7 cellular contexts compared by ENCODE assay signal in the genomic region with DNA sequence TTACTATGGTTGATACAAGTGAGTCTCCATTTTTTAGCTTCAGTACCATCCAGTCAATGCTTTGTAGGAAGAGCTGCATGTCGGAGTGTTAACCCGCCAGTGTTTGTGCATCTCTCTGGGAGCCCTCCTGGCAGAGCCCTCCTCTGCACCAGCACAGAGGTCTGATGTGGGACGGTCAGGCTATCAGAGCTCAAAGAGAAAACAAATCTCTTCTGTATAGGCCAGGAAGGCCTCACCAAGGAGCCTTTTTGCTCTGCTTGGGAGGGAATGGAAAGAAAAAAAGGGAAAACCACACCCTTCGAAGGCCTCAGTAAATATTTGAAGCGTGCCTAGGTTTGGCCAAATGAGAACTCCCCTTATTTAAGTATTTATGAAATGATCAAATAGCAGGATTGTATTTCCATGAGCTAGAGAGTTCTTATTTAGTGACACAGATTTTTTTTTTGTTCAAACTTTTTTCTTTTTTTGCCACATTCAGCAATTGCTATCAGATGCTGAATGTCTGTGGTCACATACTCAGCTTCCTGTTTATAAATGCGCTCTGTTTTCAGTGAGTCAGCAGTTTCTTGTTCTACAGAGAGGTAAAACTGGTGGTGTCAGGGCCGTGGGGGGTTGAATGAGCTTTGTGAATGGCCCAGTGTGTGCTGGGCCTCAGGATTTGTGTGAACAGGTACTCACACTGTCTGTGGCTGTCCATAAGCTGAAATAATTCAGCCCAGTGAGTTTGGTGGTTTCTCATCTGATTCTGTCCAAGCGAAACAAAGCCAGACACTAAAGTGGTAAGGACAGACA.
DNase-seq lines count a peak whose midpoint lies in the region; ATAC-seq, FAIRE-seq and TF ChIP-seq lines count a peak whose summit lies in the region.

No MANE protein-coding gene starts in this region.

- peaks cover 31% of the 10 kb centered on the region for H3K4me1 Mint-ChIP-seq in astrocyte (ENCODE audit: low read depth, unreplicated experiment)

- H3K27ac ChIP-seq in astrocyte (ENCODE audit: low read depth, low read length) = peak overlapping the region; percentile 92

- H3K27me3 ChIP-seq in astrocyte (ENCODE audit: insufficient read depth, low read length) = no peaks in the 10 kb centered on the region

- H3K36me3 Mint-ChIP-seq in astrocyte (ENCODE audit: low read depth, unreplicated experiment) = no peaks in the 10 kb centered on the region

- peaks cover 32% of the 10 kb centered on the region for H3K4me1 ChIP-seq in astrocyte (ENCODE audit: insufficient read depth, low read length)

- H3K4me3 Mint-ChIP-seq in astrocyte (ENCODE audit: unreplicated experiment) = peak overlapping the region; percentile 11

- H2AFZ ChIP-seq in astrocyte (ENCODE audit: low read depth, low read length) = peak overlapping the region; percentile 50

- H3K4me3 ChIP-seq in astrocyte (ENCODE audit: insufficient read depth, low read depth, low read length) = no peak overlapping the region

- peaks cover 4% of the 10 kb centered on the region for H3K27me3 Mint-ChIP-seq in astrocyte (ENCODE audit: low read depth, unreplicated experiment)

- peak overlapping the region; percentile 82 for H3K9ac ChIP-seq in astrocyte (ENCODE audit: low read length)

- H3K9me3 Mint-ChIP-seq in astrocyte (ENCODE audit: unreplicated experiment) = peaks cover 10% of the 10 kb centered on the region

- peak overlapping the region; percentile 98 for H3K27ac Mint-ChIP-seq in astrocyte (ENCODE audit: unreplicated experiment)

- peak; percentile 83 for ATAC-seq in GM18868 (IDR thresholded peaks at IDR 0.05; ENCODE audit: unreplicated experiment)
- ATAC-seq in HG03097 (IDR thresholded peaks at IDR 0.05; ENCODE audit: low FRiP score, unreplicated experiment) = peak; percentile 75
- peak; percentile 87 for ATAC-seq in SK-N-SH treated with all-trans-retinoic acid at 6 μM for 48 hours

- DNase-seq in astrocyte (ENCODE audit: low read depth) = peak; percentile 99
- peak; percentile 17 for DNase-seq in iPS-NIHi11 (ENCODE audit: low spot score)
- peak; percentile 10 to 23 for DNase-seq in stimulated activated CD4-positive, alpha-beta T cell treated with anti-CD3 and anti-CD28 coated beads, Interleukin-15, amount 100 ng/mL, for 48 hours (ENCODE audit: low read depth in 2 of 2)
- no peak for DNase-seq in NCI-H82 (lab: John Stamatoyannopoulos, UW)

- peak overlapping the region; percentile 73 for H3K4me2 ChIP-seq in astrocyte (ENCODE audit: low read length)

- FAIRE-seq in astrocyte (lab: Jason Lieb, UNC) = peak; percentile 80

- H3K9me3 ChIP-seq in astrocyte (ENCODE audit: insufficient read depth, low read depth, low read length) = no peaks in the 10 kb centered on the region

- no peaks in the 10 kb centered on the region for H3K79me2 ChIP-seq in astrocyte (ENCODE audit: insufficient read depth, low read length)

- TF ChIP-seq CTCF in astrocyte (IDR thresholded peaks at IDR 0.05; ENCODE audit: insufficient read depth, low read depth, low read length) = no peak

- no peaks in the 10 kb centered on the region for H3K36me3 ChIP-seq in astrocyte (ENCODE audit: insufficient read depth, low read length)

- H4K20me1 ChIP-seq in astrocyte (ENCODE audit: insufficient read depth, low read length) = no peaks in the 10 kb centered on the region

TF ChIP-seq in SK-N-SH treated with all-trans-retinoic acid at 6 μM for 48 hours, 23 proteins besides CTCF, POLR2A, EP300 and RAD21:
- TF ChIP-seq ZNF565 (CRISPR knock-in tag; conservative IDR thresholded peaks at IDR 0.05; ENCODE audit: low read depth) (no peak), GLIS3 (CRISPR knock-in tag; IDR thresholded peaks at IDR 0.05) (no peak), SNAI2 (CRISPR knock-in tag; IDR thresholded peaks at IDR 0.05) (no peak), OSR1 (CRISPR knock-in tag; IDR thresholded peaks at IDR 0.05) (no peak), ZNF70 (CRISPR knock-in tag; IDR thresholded peaks at IDR 0.05) (no peak), ZFP30 (CRISPR knock-in tag; IDR thresholded peaks at IDR 0.05) (no peak)
- TF ChIP-seq, protein P1, sequence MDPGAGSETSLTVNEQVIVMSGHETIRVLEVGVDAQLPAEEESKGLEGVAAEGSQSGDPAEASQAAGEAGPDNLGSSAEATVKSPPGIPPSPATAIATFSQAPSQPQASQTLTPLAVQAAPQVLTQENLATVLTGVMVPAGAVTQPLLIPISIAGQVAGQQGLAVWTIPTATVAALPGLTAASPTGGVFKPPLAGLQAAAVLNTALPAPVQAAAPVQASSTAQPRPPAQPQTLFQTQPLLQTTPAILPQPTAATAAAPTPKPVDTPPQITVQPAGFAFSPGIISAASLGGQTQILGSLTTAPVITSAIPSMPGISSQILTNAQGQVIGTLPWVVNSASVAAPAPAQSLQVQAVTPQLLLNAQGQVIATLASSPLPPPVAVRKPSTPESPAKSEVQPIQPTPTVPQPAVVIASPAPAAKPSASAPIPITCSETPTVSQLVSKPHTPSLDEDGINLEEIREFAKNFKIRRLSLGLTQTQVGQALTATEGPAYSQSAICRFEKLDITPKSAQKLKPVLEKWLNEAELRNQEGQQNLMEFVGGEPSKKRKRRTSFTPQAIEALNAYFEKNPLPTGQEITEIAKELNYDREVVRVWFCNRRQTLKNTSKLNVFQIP (CRISPR knock-in tag; IDR thresholded peaks at IDR 0.05; ENCODE audit: borderline replicate concordance, low read depth) = no peak
- TF ChIP-seq, protein P2, sequence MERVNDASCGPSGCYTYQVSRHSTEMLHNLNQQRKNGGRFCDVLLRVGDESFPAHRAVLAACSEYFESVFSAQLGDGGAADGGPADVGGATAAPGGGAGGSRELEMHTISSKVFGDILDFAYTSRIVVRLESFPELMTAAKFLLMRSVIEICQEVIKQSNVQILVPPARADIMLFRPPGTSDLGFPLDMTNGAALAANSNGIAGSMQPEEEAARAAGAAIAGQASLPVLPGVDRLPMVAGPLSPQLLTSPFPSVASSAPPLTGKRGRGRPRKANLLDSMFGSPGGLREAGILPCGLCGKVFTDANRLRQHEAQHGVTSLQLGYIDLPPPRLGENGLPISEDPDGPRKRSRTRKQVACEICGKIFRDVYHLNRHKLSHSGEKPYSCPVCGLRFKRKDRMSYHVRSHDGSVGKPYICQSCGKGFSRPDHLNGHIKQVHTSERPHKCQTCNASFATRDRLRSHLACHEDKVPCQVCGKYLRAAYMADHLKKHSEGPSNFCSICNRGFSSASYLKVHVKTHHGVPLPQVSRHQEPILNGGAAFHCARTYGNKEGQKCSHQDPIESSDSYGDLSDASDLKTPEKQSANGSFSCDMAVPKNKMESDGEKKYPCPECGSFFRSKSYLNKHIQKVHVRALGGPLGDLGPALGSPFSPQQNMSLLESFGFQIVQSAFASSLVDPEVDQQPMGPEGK (CRISPR knock-in tag; IDR thresholded peaks at IDR 0.05; ENCODE audit: borderline replicate concordance) = no peak
- TF ChIP-seq, protein P3, sequence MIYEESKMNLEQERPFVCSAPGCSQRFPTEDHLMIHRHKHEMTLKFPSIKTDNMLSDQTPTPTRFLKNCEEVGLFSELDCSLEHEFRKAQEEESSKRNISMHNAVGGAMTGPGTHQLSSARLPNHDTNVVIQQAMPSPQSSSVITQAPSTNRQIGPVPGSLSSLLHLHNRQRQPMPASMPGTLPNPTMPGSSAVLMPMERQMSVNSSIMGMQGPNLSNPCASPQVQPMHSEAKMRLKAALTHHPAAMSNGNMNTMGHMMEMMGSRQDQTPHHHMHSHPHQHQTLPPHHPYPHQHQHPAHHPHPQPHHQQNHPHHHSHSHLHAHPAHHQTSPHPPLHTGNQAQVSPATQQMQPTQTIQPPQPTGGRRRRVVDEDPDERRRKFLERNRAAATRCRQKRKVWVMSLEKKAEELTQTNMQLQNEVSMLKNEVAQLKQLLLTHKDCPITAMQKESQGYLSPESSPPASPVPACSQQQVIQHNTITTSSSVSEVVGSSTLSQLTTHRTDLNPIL (CRISPR knock-in tag; IDR thresholded peaks at IDR 0.05; ENCODE audit: low read depth) = no peak
TF ChIP-seq in SK-N-SH treated with all-trans-retinoic acid at 6 μM for 48 hours: peak in this region for 0.
